Comparison of ENCODE assay signal across 17 cellular contexts in the genomic region with DNA sequence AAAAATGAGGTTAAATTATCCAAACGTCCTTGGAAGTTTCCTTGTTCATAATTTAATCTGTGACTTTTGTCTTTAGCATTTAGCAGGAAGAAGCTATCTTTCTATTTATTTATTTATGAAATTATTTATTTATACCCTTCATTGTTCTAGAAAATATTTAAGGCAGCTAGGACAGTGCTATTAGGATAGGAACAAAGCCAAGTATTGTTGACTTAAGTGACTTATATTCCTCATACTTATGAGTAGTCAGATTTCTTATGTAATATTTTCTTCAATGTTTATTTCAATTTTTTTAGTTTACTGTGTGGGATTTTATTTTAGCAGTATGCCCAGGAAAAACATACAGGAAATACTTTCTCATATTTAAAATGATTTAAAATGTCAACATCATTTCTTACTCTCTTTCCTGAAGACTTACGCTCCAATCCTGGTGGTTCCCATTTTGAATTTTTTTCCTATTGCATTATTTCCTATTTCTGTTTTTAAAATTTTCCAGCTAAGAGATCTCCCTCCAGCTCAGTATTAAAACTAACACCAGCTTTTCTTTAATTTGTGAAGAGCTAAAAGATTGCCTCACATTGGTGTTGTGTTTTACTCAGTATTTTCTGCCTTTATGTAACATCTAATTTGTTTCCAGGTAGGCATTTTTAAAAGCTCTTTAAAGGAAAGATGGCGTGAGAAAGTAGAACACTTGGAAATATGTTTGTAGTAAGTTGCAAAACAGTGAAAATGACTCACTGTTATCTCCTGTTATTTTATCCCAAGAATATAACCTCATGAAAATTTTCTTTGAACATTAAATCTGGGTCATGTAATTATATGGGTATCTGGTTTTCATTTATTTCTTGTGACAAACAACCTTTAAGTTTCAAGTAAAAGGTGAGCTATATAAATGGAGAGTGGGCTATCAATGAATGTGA. TPM values are rescaled to one million over a fixed set of nuclear protein-coding genes. Genes with fewer than 3 reads are reported as not detected.
A peak's percentile ranks its signal among the peaks of the same experiment; 100 is the strongest.
DNase-seq lines count a peak whose midpoint lies in the region; ATAC-seq, FAIRE-seq and TF ChIP-seq lines count a peak whose summit lies in the region.
"Had no signal": no experiment of that assay in that cellular context is flagged by ENCODE, and none has a peak within 500 bp of the region (broad histone marks: within the 10 kb centered on the region; RNA-seq: fewer than 3 reads in every experiment).

No MANE protein-coding gene starts in this region.

- no peaks in the 10 kb centered on the region for H3K27me3 Mint-ChIP-seq in astrocyte (ENCODE audit: low read depth, unreplicated experiment)
- H3K27me3 Mint-ChIP-seq: activated CD4-positive, alpha-beta T cell treated with anti-CD3 and anti-CD28 coated beads, Interleukin-2, amount 10 ng/mL, durations not matched to agents 24 days and 14 days had no signal

- H2AFZ ChIP-seq in astrocyte (ENCODE audit: low read depth, low read length) = no peak overlapping the region

- TF ChIP-seq POLR2A in spleen (IDR thresholded peaks at IDR 0.05) (no peak), uterus (IDR thresholded peaks at IDR 0.05) (no peak)

- peak overlapping the region; percentile 36 for H3K4me2 ChIP-seq in astrocyte (ENCODE audit: low read length)

- H3K4me3 ChIP-seq in heart right ventricle (no peak overlapping the region), astrocyte (ENCODE audit: insufficient read depth, low read depth, low read length) (no peak overlapping the region), fibroblast of villous mesenchyme (ENCODE audit: low read depth, low read length) (no peak overlapping the region), spleen (no peak overlapping the region), uterus (no peak overlapping the region)
- H3K4me3 ChIP-seq: pancreas, suprapubic skin had no signal

- no peaks in the 10 kb centered on the region for H3K9me3 ChIP-seq in heart right ventricle
- H3K9me3 ChIP-seq in astrocyte (ENCODE audit: insufficient read depth, low read depth, low read length) = no peaks in the 10 kb centered on the region
- no peaks in the 10 kb centered on the region for H3K9me3 ChIP-seq in spleen
- H3K9me3 ChIP-seq in uterus = no peaks in the 10 kb centered on the region
- H3K9me3 ChIP-seq: pancreas, suprapubic skin had no signal

- no peaks in the 10 kb centered on the region for H3K9me3 Mint-ChIP-seq in astrocyte (ENCODE audit: unreplicated experiment)
- H3K9me3 Mint-ChIP-seq: activated CD4-positive, alpha-beta T cell treated with anti-CD3 and anti-CD28 coated beads, Interleukin-2, amount 10 ng/mL, durations not matched to agents 24 days and 14 days; activated T-helper 1 cell treated with anti-CD3 and anti-CD28 coated beads, Interleukin-12 subunit alpha, Interleukin-12 subunit beta, Interleukin-2, Interleukin-4 antibody, amounts not matched to agents 30 ng/mL and 10 ng/mL and 1 ng/mL, durations not matched to agents 14 hours and 24 hours and 36 hours had no signal

- 39 to 43% methylated on average over 3 of the region's 3 CpGs for WGBS in heart right ventricle, 2 donors
- 45 to 64% (median 52%) methylated on average over 3 of the region's 3 CpGs for WGBS in spleen, 5 donors

- H3K27me3 ChIP-seq in heart right ventricle (no peaks in the 10 kb centered on the region), astrocyte (ENCODE audit: insufficient read depth, low read length) (no peaks in the 10 kb centered on the region), spleen (replicated peaks in 1 of 7) (no peaks in the 10 kb centered on the region), uterus (no peaks in the 10 kb centered on the region)
- H3K27me3 ChIP-seq: pancreas, suprapubic skin had no signal

- peak overlapping the region; percentile 15 for H3K9ac ChIP-seq in astrocyte (ENCODE audit: low read length)

- peaks cover 5% of the 10 kb centered on the region for H3K36me3 Mint-ChIP-seq in astrocyte (ENCODE audit: low read depth, unreplicated experiment)

- H3K4me1 Mint-ChIP-seq in astrocyte (ENCODE audit: low read depth, unreplicated experiment) = peaks cover 29% of the 10 kb centered on the region

- no peak for ATAC-seq in heart right ventricle
- no peak for ATAC-seq in left ventricle myocardium superior
- ATAC-seq: HCT116 had no signal

- no peaks in the 10 kb centered on the region for H4K20me1 ChIP-seq in astrocyte (ENCODE audit: insufficient read depth, low read length)

- FAIRE-seq in astrocyte (lab: Jason Lieb, UNC) = no peak
- FAIRE-seq: pancreas had no signal

- H3K4me3 Mint-ChIP-seq in astrocyte (ENCODE audit: unreplicated experiment) = no peak overlapping the region
- H3K4me3 Mint-ChIP-seq: activated CD4-positive, alpha-beta T cell treated with anti-CD3 and anti-CD28 coated beads, Interleukin-2, amount 10 ng/mL, durations not matched to agents 24 days and 14 days; activated T-helper 1 cell treated with anti-CD3 and anti-CD28 coated beads, Interleukin-12 subunit alpha, Interleukin-12 subunit beta, Interleukin-2, Interleukin-4 antibody, amounts not matched to agents 30 ng/mL and 10 ng/mL and 1 ng/mL, durations not matched to agents 14 hours and 24 hours and 36 hours had no signal

- peak overlapping the region in 9 of 10 donors; percentile 9 to 80 (median 59) for H3K27ac ChIP-seq in heart right ventricle
- peak overlapping the region; percentile 53 for H3K27ac ChIP-seq in astrocyte (ENCODE audit: low read depth, low read length)
- peak overlapping the region in 5 of 8 donors; percentile 18 to 42 (median 23) for H3K27ac ChIP-seq in spleen
- H3K27ac ChIP-seq in uterus = peak overlapping the region in 1 of 2 donors; percentile 43
- H3K27ac ChIP-seq: pancreas, suprapubic skin had no signal

- H3K36me3 ChIP-seq in heart right ventricle (peaks cover 0 to 19% (median 9%) of the 10 kb centered on the region in 9 donors), astrocyte (ENCODE audit: insufficient read depth, low read length) (no peaks in the 10 kb centered on the region), spleen (peaks cover 0 to 29% (median 7%) of the 10 kb centered on the region in 6 donors), uterus (no peaks in the 10 kb centered on the region)
- H3K36me3 ChIP-seq: pancreas had no signal

- H3K79me2 ChIP-seq in astrocyte (ENCODE audit: insufficient read depth, low read length) = no peaks in the 10 kb centered on the region

- no peak overlapping the region for H3K27ac Mint-ChIP-seq in astrocyte (ENCODE audit: unreplicated experiment)
- H3K27ac Mint-ChIP-seq: activated CD4-positive, alpha-beta T cell treated with anti-CD3 and anti-CD28 coated beads, Interleukin-2, amount 10 ng/mL, durations not matched to agents 24 days and 14 days; activated T-helper 1 cell treated with anti-CD3 and anti-CD28 coated beads, Interleukin-12 subunit alpha, Interleukin-12 subunit beta, Interleukin-2, Interleukin-4 antibody, amounts not matched to agents 30 ng/mL and 10 ng/mL and 1 ng/mL, durations not matched to agents 14 hours and 24 hours and 36 hours had no signal

- DNase-seq in heart right ventricle (no peak), left ventricle myocardium superior (no peak), astrocyte (ENCODE audit: low read depth) (peak; percentile 49), fibroblast of villous mesenchyme (ENCODE audit: low read depth) (peak; percentile 75), spleen (no peak), retina (no peak), NCI-H2107 (lab: John Stamatoyannopoulos, UW) (no peak), uterus (no peak)
- DNase-seq: ACHN; activated CD4-positive, alpha-beta T cell treated with anti-CD3 and anti-CD28 coated beads, Interleukin-2, amount 10 ng/mL, durations not matched to agents 24 days and 14 days; anterior cingulate cortex; pancreas; stimulated activated CD4-positive, alpha-beta T cell treated with anti-CD3 and anti-CD28 coated beads, Interleukin-15, amount 100 ng/mL, for 24 hours; T1000 had no signal

- TF ChIP-seq CTCF in heart right ventricle (IDR thresholded peaks at IDR 0.05) (no peak), astrocyte (IDR thresholded peaks at IDR 0.05; ENCODE audit: insufficient read depth, low read depth, low read length) (no peak), fibroblast of villous mesenchyme (IDR thresholded peaks at IDR 0.05; ENCODE audit: insufficient read depth, low read depth, low read length) (no peak), spleen (IDR thresholded peaks at IDR 0.05 in 8 of 11, conservative IDR thresholded peaks at IDR 0.05 in 3 of 11) (no peak), uterus (IDR thresholded peaks at IDR 0.05) (no peak)

- intact Hi-C loops in heart right ventricle (cut with DNase I) (no loop called here), left ventricle myocardium superior (cut with micrococcal nuclease) (no loop called here), spleen (cut with DNase I; ENCODE audit: low total_unique reads) (no loop called here), uterus (cut with DNase I; ENCODE audit: low total_unique reads) (no loop called here)

- H3K4me1 ChIP-seq in heart right ventricle (peaks cover 13 to 83% (median 69%) of the 10 kb centered on the region in 9 donors), astrocyte (ENCODE audit: insufficient read depth, low read length) (peaks cover 12% of the 10 kb centered on the region), spleen (peaks cover 0 to 56% (median 30%) of the 10 kb centered on the region in 6 donors), uterus (no peaks in the 10 kb centered on the region)

RNA-seq across cellular contexts. Expression of a gene that starts 32.2 kb away (rescaled TPM):
- total RNA-seq in heart right ventricle (100 to 1,000 TPM in 8 of 10 donors, 10 to 100 TPM in 2; 63.9 to 211 (median 137) TPM), left ventricle myocardium superior (111 TPM), astrocyte (27.4 and 33.8 TPM in 2 replicates), fibroblast of villous mesenchyme (18.6 and 19.0 TPM in 2 replicates), spleen (10 to 100 TPM; 42.6 to 62.9 (median 50.2) TPM), uterus (10 to 100 TPM in 3 of 4 donors, 1 to 10 TPM in 1; 7.4 to 29.8 (median 21.7) TPM)
- polyA plus RNA-seq in heart right ventricle (10 to 100 TPM; 31.7 to 71.1 TPM), spleen (10 to 100 TPM; 18.8 to 21.5 (median 20.6) TPM)

Comparison
In these comparisons a context has a peak if more than half of its experiments do, and no peak if none do; other contexts are left out.
1. DNase-seq: peak in astrocyte (single experiment) and fibroblast of villous mesenchyme (single experiment); none in heart right ventricle (0 of 2), left ventricle myocardium superior (single experiment), spleen (single experiment), retina (single experiment), NCI-H2107 (single experiment) and uterus (0 of 2).